ENCODE assay signal across 16 cellular contexts in genomic region chr21:37224861-37225260, GRCh38.
DNase-seq lines count a peak whose midpoint lies in the region; ATAC-seq lines count a peak whose summit lies in the region.
"Had no signal": no experiment of that assay in that cellular context is flagged by ENCODE, and none has a peak within 500 bp of the region (broad histone marks: within the 10 kb centered on the region; RNA-seq: fewer than 3 reads in every experiment).

No MANE protein-coding gene starts in this region.

- ATAC-seq in activated naive CD8-positive, alpha-beta T cell treated with anti-CD3 and anti-CD28 coated beads, Interleukin-2, amount 50 U/mL, for 24 hours: no peak
- no peak for ATAC-seq in stimulated activated naive CD8-positive, alpha-beta T cell treated with anti-CD3 and anti-CD28 coated beads, Interleukin-15, amount 100 ng/mL, for 72 hours
- ATAC-seq: K562 had no signal

- peak overlapping the region; percentile 83 for H3K27ac ChIP-seq in KOPT-K1 (ENCODE audit: low read depth, low read length, poor library complexity, severe bottlenecking)
- H3K27ac ChIP-seq: left ventricle myocardium inferior, RWPE1, thoracic aorta had no signal

- CTCF ChIA-PET in activated naive CD4-positive, alpha-beta T cell treated with anti-CD3 and anti-CD28 coated beads, Interleukin-2, amount 10 ng/mL, durations not matched to agents 7 days and 5 days (lab: Charles Lee): no interaction called here

- no peak for DNase-seq in activated naive CD4-positive, alpha-beta T cell treated with anti-CD3 and anti-CD28 coated beads, Interleukin-2, amount 10 ng/mL, durations not matched to agents 7 days and 5 days
- no peak for DNase-seq in activated naive CD4-positive, alpha-beta T cell treated with anti-CD3 and anti-CD28 coated beads, Interleukin-2, amount 50 U/mL, for 16 hours
- DNase-seq in activated naive CD8-positive, alpha-beta T cell treated with anti-CD3 and anti-CD28 coated beads, Interleukin-2, amount 50 U/mL, for 24 hours: no peak
- DNase-seq in stimulated activated naive CD8-positive, alpha-beta T cell treated with anti-CD3 and anti-CD28 coated beads, Interleukin-15, amount 100 ng/mL, for 72 hours: no peak
- no peak for DNase-seq in stimulated activated CD4-positive, alpha-beta T cell treated with anti-CD3 and anti-CD28 coated beads, Interleukin-4, amount 100 ng/mL, for 1 hour
- DNase-seq in NCI-H1694 treated with DMSO at 0.1 percent for 48 hours (lab: John Stamatoyannopoulos, UW): no peak
- DNase-seq: EL, endodermal cell, left ventricle myocardium inferior, NCI-H2081, NCI-H524, spleen had no signal

- H3K36me3 ChIP-seq in KOPT-K1 (ENCODE audit: insufficient read depth, low read length): peaks cover 64% of the 10 kb centered on the region

- H3K9me3 ChIP-seq in KOPT-K1 (ENCODE audit: insufficient read depth, low read length, poor library complexity, severe bottlenecking): no peaks in the 10 kb centered on the region
- H3K9me3 ChIP-seq: left ventricle myocardium inferior, spleen, thoracic aorta had no signal

- H3K4me3 Mint-ChIP-seq in activated naive CD4-positive, alpha-beta T cell treated with anti-CD3 and anti-CD28 coated beads, Interleukin-2, amount 10 ng/mL, durations not matched to agents 7 days and 5 days: peak overlapping the region; percentile 21
- peak overlapping the region; percentile 47 for H3K4me3 Mint-ChIP-seq in activated naive CD8-positive, alpha-beta T cell treated with anti-CD3 and anti-CD28 coated beads, Interleukin-2, amount 50 U/mL, for 24 hours
- H3K4me3 Mint-ChIP-seq in stimulated activated naive CD8-positive, alpha-beta T cell treated with anti-CD3 and anti-CD28 coated beads, Interleukin-15, amount 100 ng/mL, for 72 hours: peak overlapping the region; percentile 66 to 70
- H3K4me3 Mint-ChIP-seq: endodermal cell had no signal

- peaks cover 65% of the 10 kb centered on the region for H3K36me3 Mint-ChIP-seq in activated naive CD4-positive, alpha-beta T cell treated with anti-CD3 and anti-CD28 coated beads, Interleukin-2, amount 10 ng/mL, durations not matched to agents 7 days and 5 days
- peaks cover 61% of the 10 kb centered on the region for H3K36me3 Mint-ChIP-seq in activated naive CD8-positive, alpha-beta T cell treated with anti-CD3 and anti-CD28 coated beads, Interleukin-2, amount 50 U/mL, for 24 hours (ENCODE audit: low read depth)

- H3K27me3 Mint-ChIP-seq in activated naive CD4-positive, alpha-beta T cell treated with anti-CD3 and anti-CD28 coated beads, Interleukin-2, amount 10 ng/mL, durations not matched to agents 7 days and 5 days: no peaks in the 10 kb centered on the region
- H3K27me3 Mint-ChIP-seq in activated naive CD8-positive, alpha-beta T cell treated with anti-CD3 and anti-CD28 coated beads, Interleukin-2, amount 50 U/mL, for 24 hours: no peaks in the 10 kb centered on the region
- H3K27me3 Mint-ChIP-seq in stimulated activated naive CD8-positive, alpha-beta T cell treated with anti-CD3 and anti-CD28 coated beads, Interleukin-15, amount 100 ng/mL, for 72 hours: no peaks in the 10 kb centered on the region

- H3K27ac Mint-ChIP-seq in activated naive CD4-positive, alpha-beta T cell treated with anti-CD3 and anti-CD28 coated beads, Interleukin-2, amount 10 ng/mL, durations not matched to agents 7 days and 5 days: peak overlapping the region; percentile 89
- H3K27ac Mint-ChIP-seq in activated naive CD8-positive, alpha-beta T cell treated with anti-CD3 and anti-CD28 coated beads, Interleukin-2, amount 50 U/mL, for 24 hours: peak overlapping the region; percentile 81
- H3K27ac Mint-ChIP-seq in stimulated activated naive CD8-positive, alpha-beta T cell treated with anti-CD3 and anti-CD28 coated beads, Interleukin-15, amount 100 ng/mL, for 72 hours: peak overlapping the region; percentile 63 to 92
- H3K27ac Mint-ChIP-seq: endodermal cell had no signal

- H3K9me3 Mint-ChIP-seq in activated naive CD4-positive, alpha-beta T cell treated with anti-CD3 and anti-CD28 coated beads, Interleukin-2, amount 10 ng/mL, durations not matched to agents 7 days and 5 days: no peaks in the 10 kb centered on the region
- H3K9me3 Mint-ChIP-seq in activated naive CD8-positive, alpha-beta T cell treated with anti-CD3 and anti-CD28 coated beads, Interleukin-2, amount 50 U/mL, for 24 hours: peaks cover 3% of the 10 kb centered on the region
- no peaks in the 10 kb centered on the region for H3K9me3 Mint-ChIP-seq in stimulated activated naive CD8-positive, alpha-beta T cell treated with anti-CD3 and anti-CD28 coated beads, Interleukin-15, amount 100 ng/mL, for 72 hours

- peaks cover 71% of the 10 kb centered on the region for H3K4me1 Mint-ChIP-seq in activated naive CD4-positive, alpha-beta T cell treated with anti-CD3 and anti-CD28 coated beads, Interleukin-2, amount 10 ng/mL, durations not matched to agents 7 days and 5 days
- H3K4me1 Mint-ChIP-seq in activated naive CD8-positive, alpha-beta T cell treated with anti-CD3 and anti-CD28 coated beads, Interleukin-2, amount 50 U/mL, for 24 hours: peaks cover 63% of the 10 kb centered on the region
- peaks cover 57% of the 10 kb centered on the region for H3K4me1 Mint-ChIP-seq in stimulated activated naive CD8-positive, alpha-beta T cell treated with anti-CD3 and anti-CD28 coated beads, Interleukin-15, amount 100 ng/mL, for 72 hours
- H3K4me1 Mint-ChIP-seq: endodermal cell had no signal
